In the genomic region with DNA sequence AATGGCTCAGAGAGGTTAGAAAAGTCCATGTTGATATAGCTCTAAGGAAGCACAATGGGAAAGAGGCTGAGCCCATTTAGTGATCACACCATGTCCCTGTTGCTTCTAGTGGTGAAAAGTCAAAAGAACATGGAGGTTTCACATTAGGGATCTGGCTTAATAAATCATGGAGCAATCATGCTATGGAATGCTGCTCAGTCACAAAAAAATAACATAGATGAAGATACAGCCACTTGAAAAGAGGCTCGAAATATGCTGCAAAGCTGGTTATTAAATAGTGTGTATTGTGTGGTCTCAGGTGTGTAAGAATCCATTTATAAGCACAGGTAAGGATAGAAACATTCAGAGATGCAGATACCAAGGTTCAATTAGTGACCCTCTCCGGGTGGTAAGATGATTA, we compare ENCODE assay signal across 32 cellular contexts.
"Had no signal": no experiment of that assay in that cellular context is flagged by ENCODE, and none has a peak within 500 bp of the region (broad histone marks: within the 10 kb centered on the region; RNA-seq: fewer than 3 reads in every experiment).

No MANE protein-coding gene starts in this region.

- H3K36me3 ChIP-seq: ascending aorta, cardiac muscle cell had no signal

- H3K4me1 ChIP-seq: ascending aorta had no signal

- H3K4me3 Mint-ChIP-seq: activated B cell treated with CpG ODN at 0.5 μM for 24 hours; activated CD4-positive, alpha-beta memory T cell treated with anti-CD3 and anti-CD28 coated beads for 36 hours; activated CD4-positive, alpha-beta T cell treated with anti-CD3 and anti-CD28 coated beads, Interleukin-2, amount 10 ng/mL, durations not matched to agents 24 days and 14 days; activated CD8-positive, alpha-beta memory T cell treated with anti-CD3 and anti-CD28 coated beads, Interleukin-2, amount 10 ng/mL, durations not matched to agents 7 days and 5 days; activated CD8-positive, alpha-beta T cell treated with anti-CD3 and anti-CD28 coated beads, Interleukin-2, amount 10 ng/mL, durations not matched to agents 7 days and 5 days; activated naive CD4-positive, alpha-beta T cell treated with anti-CD3 and anti-CD28 coated beads, Interleukin-2, amount 10 ng/mL, durations not matched to agents 7 days and 5 days; activated naive CD4-positive, alpha-beta T cell treated with anti-CD3 and anti-CD28 coated beads, Interleukin-2, amount 50 U/mL, for 24 hours; activated naive CD8-positive, alpha-beta T cell; activated naive CD8-positive, alpha-beta T cell treated with anti-CD3 and anti-CD28 coated beads, Interleukin-2, amount 10 ng/mL, durations not matched to agents 7 days and 5 days; activated naive CD8-positive, alpha-beta T cell treated with anti-CD3 and anti-CD28 coated beads, Interleukin-2, amount 50 U/mL, for 24 hours; activated T-cell treated with anti-CD3 and anti-CD28 coated beads, Interleukin-2, amount 50 U/mL, for 24 hours; central memory CD8-positive, alpha-beta T cell; T-helper 1 cell treated with Interleukin-12 subunit alpha and Interleukin-12 subunit beta and Interleukin-4 antibody, amounts not matched to agents 30 μg/mL and 1 μg/mL, for 36 hours; T-helper 2 cell treated with Interferon-gamma antibody and Interleukin-4, amounts not matched to agents 5 μg/mL and 100 μg/mL, for 36 hours had no signal

- H3K27me3 Mint-ChIP-seq: activated B cell treated with CpG ODN at 0.5 μM for 24 hours; activated CD8-positive, alpha-beta memory T cell treated with anti-CD3 and anti-CD28 coated beads, Interleukin-2, amount 10 ng/mL, durations not matched to agents 7 days and 5 days; activated naive CD4-positive, alpha-beta T cell treated with anti-CD3 and anti-CD28 coated beads, Interleukin-2, amount 10 ng/mL, durations not matched to agents 7 days and 5 days; activated naive CD4-positive, alpha-beta T cell treated with anti-CD3 and anti-CD28 coated beads, Interleukin-2, amount 50 U/mL, for 24 hours; activated naive CD8-positive, alpha-beta T cell treated with anti-CD3 and anti-CD28 coated beads, Interleukin-2, amount 10 ng/mL, durations not matched to agents 7 days and 5 days; activated naive CD8-positive, alpha-beta T cell treated with anti-CD3 and anti-CD28 coated beads, Interleukin-2, amount 50 U/mL, for 24 hours; activated T-cell treated with anti-CD3 and anti-CD28 coated beads, Interleukin-2, amount 50 U/mL, for 24 hours; brain; central memory CD8-positive, alpha-beta T cell had no signal

- H3K27ac Mint-ChIP-seq: activated B cell treated with CpG ODN at 0.5 μM for 24 hours; activated CD4-positive, alpha-beta memory T cell treated with anti-CD3 and anti-CD28 coated beads for 36 hours; activated CD4-positive, alpha-beta T cell treated with anti-CD3 and anti-CD28 coated beads, Interleukin-2, amount 10 ng/mL, durations not matched to agents 24 days and 14 days; activated CD8-positive, alpha-beta memory T cell treated with anti-CD3 and anti-CD28 coated beads, Interleukin-2, amount 10 ng/mL, durations not matched to agents 7 days and 5 days; activated CD8-positive, alpha-beta T cell treated with anti-CD3 and anti-CD28 coated beads, Interleukin-2, amount 10 ng/mL, durations not matched to agents 7 days and 5 days; activated naive CD4-positive, alpha-beta T cell treated with anti-CD3 and anti-CD28 coated beads, Interleukin-2, amount 10 ng/mL, durations not matched to agents 7 days and 5 days; activated naive CD4-positive, alpha-beta T cell treated with anti-CD3 and anti-CD28 coated beads, Interleukin-2, amount 50 U/mL, for 24 hours; activated naive CD8-positive, alpha-beta T cell; activated naive CD8-positive, alpha-beta T cell treated with anti-CD3 and anti-CD28 coated beads, Interleukin-2, amount 10 ng/mL, durations not matched to agents 7 days and 5 days; activated naive CD8-positive, alpha-beta T cell treated with anti-CD3 and anti-CD28 coated beads, Interleukin-2, amount 50 U/mL, for 24 hours; activated T-cell treated with anti-CD3 and anti-CD28 coated beads, Interleukin-2, amount 50 U/mL, for 24 hours; activated T-helper 2 cell treated with anti-CD3 and anti-CD28 coated beads, Interferon-gamma antibody, Interleukin-2, Interleukin-4, amounts not matched to agents 10 μg/mL and 5 μg/mL and 100 μg/mL, durations not matched to agents 14 hours and 24 hours and 36 hours; T-helper 1 cell treated with Interleukin-12 subunit alpha and Interleukin-12 subunit beta and Interleukin-4 antibody, amounts not matched to agents 30 μg/mL and 1 μg/mL, for 36 hours; T-helper 2 cell treated with Interferon-gamma antibody and Interleukin-4, amounts not matched to agents 5 μg/mL and 100 μg/mL, for 36 hours had no signal

- H3K4me1 Mint-ChIP-seq: activated B cell treated with CpG ODN at 0.5 μM for 24 hours; activated CD4-positive, alpha-beta T cell treated with anti-CD3 and anti-CD28 coated beads, Interleukin-2, amount 10 ng/mL, durations not matched to agents 24 days and 14 days; activated CD8-positive, alpha-beta memory T cell treated with anti-CD3 and anti-CD28 coated beads, Interleukin-2, amount 10 ng/mL, durations not matched to agents 7 days and 5 days; activated naive CD4-positive, alpha-beta T cell treated with anti-CD3 and anti-CD28 coated beads, Interleukin-2, amount 10 ng/mL, durations not matched to agents 7 days and 5 days; activated naive CD8-positive, alpha-beta T cell treated with anti-CD3 and anti-CD28 coated beads, Interleukin-2, amount 10 ng/mL, durations not matched to agents 7 days and 5 days; central memory CD8-positive, alpha-beta T cell had no signal

- H3K4me3 ChIP-seq: ascending aorta, cardiac muscle cell had no signal

- H3K36me3 Mint-ChIP-seq: activated CD4-positive, alpha-beta memory T cell treated with anti-CD3 and anti-CD28 coated beads for 36 hours; activated CD8-positive, alpha-beta memory T cell treated with anti-CD3 and anti-CD28 coated beads, Interleukin-2, amount 10 ng/mL, durations not matched to agents 7 days and 5 days; activated naive CD4-positive, alpha-beta T cell treated with anti-CD3 and anti-CD28 coated beads, Interleukin-2, amount 10 ng/mL, durations not matched to agents 7 days and 5 days; activated naive CD8-positive, alpha-beta T cell treated with anti-CD3 and anti-CD28 coated beads, Interleukin-2, amount 10 ng/mL, durations not matched to agents 7 days and 5 days; brain had no signal

- H3K9me3 Mint-ChIP-seq: activated B cell treated with CpG ODN at 0.5 μM for 24 hours; activated CD4-positive, alpha-beta memory T cell treated with anti-CD3 and anti-CD28 coated beads for 36 hours; activated naive CD8-positive, alpha-beta T cell treated with anti-CD3 and anti-CD28 coated beads, Interleukin-2, amount 10 ng/mL, durations not matched to agents 7 days and 5 days; activated naive CD8-positive, alpha-beta T cell treated with anti-CD3 and anti-CD28 coated beads, Interleukin-2, amount 50 U/mL, for 24 hours; activated T-cell treated with anti-CD3 and anti-CD28 coated beads, Interleukin-2, amount 50 U/mL, for 24 hours; activated T-helper 2 cell treated with anti-CD3 and anti-CD28 coated beads, Interferon-gamma antibody, Interleukin-2, Interleukin-4, amounts not matched to agents 10 μg/mL and 5 μg/mL and 100 μg/mL, durations not matched to agents 14 hours and 24 hours and 36 hours; brain had no signal

- H3K27me3 ChIP-seq: ascending aorta, cardiac muscle cell had no signal

- H3K27ac ChIP-seq: ascending aorta, cardiac muscle cell, VCaP had no signal

- ATAC-seq: activated CD8-positive, alpha-beta memory T cell treated with anti-CD3 and anti-CD28 coated beads, Interleukin-2, amount 10 ng/mL, durations not matched to agents 7 days and 5 days; activated CD8-positive, alpha-beta T cell treated with anti-CD3 and anti-CD28 coated beads, Interleukin-2, amount 10 ng/mL, durations not matched to agents 7 days and 5 days; activated naive CD8-positive, alpha-beta T cell treated with anti-CD3 and anti-CD28 coated beads, Interleukin-2, amount 50 U/mL, for 24 hours had no signal

- H3K9me3 ChIP-seq: ascending aorta had no signal

- DNase-seq: activated B cell treated with CpG ODN at 0.5 μM for 24 hours; activated CD4-positive, alpha-beta memory T cell treated with anti-CD3 and anti-CD28 coated beads for 36 hours; activated CD4-positive, alpha-beta T cell treated with anti-CD3 and anti-CD28 coated beads for 4 hours; activated CD4-positive, alpha-beta T cell treated with anti-CD3 and anti-CD28 coated beads, Interleukin-2, amount 10 ng/mL, durations not matched to agents 24 days and 14 days; activated CD4-positive, alpha-beta T cell treated with anti-CD3 and anti-CD28 coated beads, Interleukin-2, amount 50 U/mL, for 1 hour; activated CD4-positive, alpha-beta T cell treated with anti-CD3 and anti-CD28 coated beads, Interleukin-2, amount 50 U/mL, for 4 hours; activated CD4-positive, CD25-positive, alpha-beta regulatory T cell treated with anti-CD3 and anti-CD28 coated beads, Interleukin-2, amount 50 U/mL, for 72 hours; activated CD8-positive, alpha-beta memory T cell treated with anti-CD3 and anti-CD28 coated beads for 24 hours; activated CD8-positive, alpha-beta memory T cell treated with anti-CD3 and anti-CD28 coated beads, Interleukin-2, amount 10 ng/mL, durations not matched to agents 7 days and 5 days; activated CD8-positive, alpha-beta memory T cell treated with anti-CD3 and anti-CD28 coated beads, Interleukin-2, amount 50 U/mL, for 48 hours; activated CD8-positive, alpha-beta T cell treated with anti-CD3 and anti-CD28 coated beads, Interleukin-2, amount 10 ng/mL, durations not matched to agents 7 days and 5 days; activated effector memory CD4-positive, alpha-beta T cell treated with Interleukin-2 at 50 U/mL for 16 hours; activated gamma-delta T cell; activated naive CD4-positive, alpha-beta T cell treated with anti-CD3 and anti-CD28 coated beads, Interleukin-2, amount 10 ng/mL, durations not matched to agents 7 days and 5 days; activated naive CD4-positive, alpha-beta T cell treated with Interleukin-2 at 50 U/mL for 16 hours; activated naive CD8-positive, alpha-beta T cell treated with anti-CD3 and anti-CD28 coated beads, Interleukin-2, amount 10 ng/mL, durations not matched to agents 7 days and 5 days; activated naive CD8-positive, alpha-beta T cell treated with anti-CD3 and anti-CD28 coated beads, Interleukin-2, amount 50 U/mL, for 24 hours; activated T-cell treated with anti-CD3 and anti-CD28 coated beads, Interleukin-2, amount 50 U/mL, for 24 hours; activated T-cell treated with anti-CD3 and anti-CD28 coated beads, Interleukin-2, amount 50 U/mL, for 48 hours; T-helper 1 cell; T-helper 2 cell; T-helper 9 cell had no signal
